15 cellular contexts compared by ENCODE assay signal in genomic region chr2:9702604-9703084, GRCh38.
DNase-seq lines count a peak whose midpoint lies in the region; ATAC-seq, FAIRE-seq and TF ChIP-seq lines count a peak whose summit lies in the region.
"Had no signal": no experiment of that assay in that cellular context is flagged by ENCODE, and none has a peak within 500 bp of the region (broad histone marks: within the 10 kb centered on the region; RNA-seq: fewer than 3 reads in every experiment).

No MANE protein-coding gene starts in this region.

- H2AFZ ChIP-seq in HepG2 (ENCODE audit: low read length) (no peak overlapping the region), PC-9 (no peak overlapping the region)

- H3K4me2 ChIP-seq in HepG2 (ENCODE audit: low read depth, low read length) (peak overlapping the region; percentile 54; the same call in 1 of the 2 replicates), PC-9 (peak overlapping the region; percentile 53)

- BruUV-seq in HepG2 (replicated peaks; lab: Mats Ljungman, UMichigan) (no TSS peak), PC-9 (replicated peaks; lab: Mats Ljungman, UMichigan) (no TSS peak)

- no peaks in the 10 kb centered on the region for H3K9me2 ChIP-seq in PC-9 (ENCODE audit: insufficient read depth)

- TF ChIP-seq POLR2A in HepG2 (IDR thresholded peaks at IDR 0.05; ENCODE audit: insufficient read depth in 1 of 2, low read depth in 2 of 2, low read length in 2 of 2) (no peak), right lobe of liver (IDR thresholded peaks at IDR 0.05) (no peak)

- H3K4me3 ChIP-seq in HepG2 (replicated peaks in 1 of 3; ENCODE audit: insufficient read depth in 1 of 3, low read depth in 2 of 3, low read length in 3 of 3): no peak overlapping the region
- H3K4me3 ChIP-seq in right lobe of liver: no peak overlapping the region
- no peak overlapping the region for H3K4me3 ChIP-seq in PC-9
- H3K4me3 ChIP-seq: dorsolateral prefrontal cortex, esophagus squamous epithelium, heart left ventricle, sigmoid colon, thyroid gland had no signal

- CTCF ChIA-PET in HepG2 (lab: Yijun Ruan, JAX; ENCODE audit: low intra/inter-chr PET ratio, low total read pairs) (no interaction called here), PC-9 (lab: Charles Lee) (interaction anchor here (0.6 to 1.0 kb wide), 3 partner anchors 37 to 85 kb away, joined by 3 to 8 read pairs (median 3); no protein-coding TSS in a partner anchor)

- TF ChIP-seq CTCF in HepG2 (CRISPR knock-in tag; IDR thresholded peaks at IDR 0.05) (no peak), right lobe of liver (IDR thresholded peaks at IDR 0.05) (no peak), PC-9 (conservative IDR thresholded peaks at IDR 0.05) (no peak)

- peaks cover 46 to 51% of the 10 kb centered on the region in 2 donors for H3K4me1 Mint-ChIP-seq in effector memory CD8-positive, alpha-beta T cell (ENCODE audit: low read depth in 2 of 2)

- no peaks in the 10 kb centered on the region for H3K79me2 ChIP-seq in HepG2 (ENCODE audit: insufficient read depth, low read length)
- no peaks in the 10 kb centered on the region for H3K79me2 ChIP-seq in PC-9 (ENCODE audit: low read depth)

- no peak overlapping the region for H3K9ac ChIP-seq in HepG2 (ENCODE audit: insufficient read depth, low read depth, low read length)

- no peaks in the 10 kb centered on the region for H3K27me3 ChIP-seq in HepG2 (ENCODE audit: control insufficient read depth in 1 of 2, insufficient read depth in 2 of 2, low read length in 2 of 2)
- H3K27me3 ChIP-seq in right lobe of liver: no peaks in the 10 kb centered on the region
- H3K27me3 ChIP-seq in PC-9 (ENCODE audit: insufficient read depth, low read depth): no peaks in the 10 kb centered on the region
- H3K27me3 ChIP-seq: dorsolateral prefrontal cortex, esophagus squamous epithelium, heart left ventricle, sigmoid colon, thyroid gland had no signal

- intact Hi-C loops in HepG2 (cut with micrococcal nuclease; ENCODE audit: unreplicated experiment): no loop called here
- intact Hi-C loops in right lobe of liver (cut with DNase I): no loop called here
- intact Hi-C loops in PC-9 (cut with micrococcal nuclease; ENCODE audit: unreplicated experiment): loop anchor here (1.0 to 2.0 kb wide), 5 partner anchors 27 to 143 kb away; partner anchors contain the start of gene YWHAQ

- ATAC-seq in HepG2 (no peak), right lobe of liver (no peak)
- no peak for ATAC-seq in effector memory CD8-positive, alpha-beta T cell (replicated peaks)

- no peaks in the 10 kb centered on the region for H3K36me3 ChIP-seq in HepG2 (replicated peaks in 1 of 2; ENCODE audit: control insufficient read depth in 1 of 2, insufficient read depth in 2 of 2, low read length in 2 of 2)
- no peaks in the 10 kb centered on the region for H3K36me3 ChIP-seq in right lobe of liver
- no peaks in the 10 kb centered on the region for H3K36me3 ChIP-seq in PC-9 (ENCODE audit: low read depth)
- H3K36me3 ChIP-seq: esophagus squamous epithelium, heart left ventricle, sigmoid colon, thyroid gland had no signal

- H3K9me3 ChIP-seq in HepG2 (ENCODE audit: low read length) (no peaks in the 10 kb centered on the region), right lobe of liver (no peaks in the 10 kb centered on the region), PC-9 (ENCODE audit: insufficient read depth, low read depth) (no peaks in the 10 kb centered on the region)
- H3K9me3 ChIP-seq: esophagus squamous epithelium, heart left ventricle, sigmoid colon, thyroid gland had no signal

- peak overlapping the region; percentile 97 to 98 for H3K27ac Mint-ChIP-seq in effector memory CD8-positive, alpha-beta T cell

- H3K9me3 Mint-ChIP-seq in effector memory CD8-positive, alpha-beta T cell: peaks cover 2 to 6% of the 10 kb centered on the region in 2 donors

- TF ChIP-seq EP300 in HepG2 (IDR thresholded peaks at IDR 0.05; ENCODE audit: low read depth in 2 of 2, low read length in 2 of 2) (no peak), HepG2 (CRISPR knock-in tag; IDR thresholded peaks at IDR 0.05; ENCODE audit: borderline replicate concordance) (no peak)

- no peak for FAIRE-seq in HepG2 (lab: Jason Lieb, UNC)
- FAIRE-seq: keratinocyte had no signal

- peak overlapping the region; percentile 41 to 65 for H3K4me3 Mint-ChIP-seq in effector memory CD8-positive, alpha-beta T cell

- no peaks in the 10 kb centered on the region for H3K27me3 Mint-ChIP-seq in effector memory CD8-positive, alpha-beta T cell

- no peak for TF ChIP-seq RAD21 in HepG2 (CRISPR knock-in tag; IDR thresholded peaks at IDR 0.05)

- H3K27ac ChIP-seq in HepG2 (ENCODE audit: extremely low read length, insufficient read depth, low read length): no peak overlapping the region
- no peak overlapping the region for H3K27ac ChIP-seq in right lobe of liver
- peak overlapping the region; percentile 87 for H3K27ac ChIP-seq in PC-9
- H3K27ac ChIP-seq: C4-2B, dorsolateral prefrontal cortex, sigmoid colon, thyroid gland had no signal

- 75% methylated on average over 3 of the region's 3 CpGs for WGBS in HepG2 (ENCODE audit: low lambda C conversion rate)
- 61% methylated on average over 3 of the region's 3 CpGs for WGBS in right lobe of liver (ENCODE audit: insufficient coverage, low coverage, low lambda C conversion rate, missing lambda C conversion rate)

- H3K4me1 ChIP-seq in HepG2 (ENCODE audit: insufficient read depth, low read length): peaks cover 45% of the 10 kb centered on the region
- peaks cover 0 to 2% (median 0%) of the 10 kb centered on the region in 4 donors for H3K4me1 ChIP-seq in right lobe of liver
- H3K4me1 ChIP-seq in PC-9 (replicated peaks; ENCODE audit: insufficient read depth): peaks cover 46% of the 10 kb centered on the region

- in situ Hi-C loops in HepG2 (cut with HindIII; ENCODE audit: extremely low pct_ligation_motif_present, low pct_unique_long_range_greater_than_20kb): no loop called here

- POLR2A ChIA-PET in HepG2 (lab: Yijun Ruan, JAX) (no interaction called here), PC-9 (lab: Charles Lee; ENCODE audit: unreplicated experiment) (interaction anchor here (0.6 to 1.3 kb wide), 4 partner anchors 72 to 201 kb away, joined by 3 to 9 read pairs (median 6); partner anchors contain the start of gene YWHAQ)

- H4K20me1 ChIP-seq in HepG2 (ENCODE audit: insufficient read depth, low read length) (no peaks in the 10 kb centered on the region), PC-9 (ENCODE audit: insufficient read depth) (no peaks in the 10 kb centered on the region)

- H3K36me3 Mint-ChIP-seq in effector memory CD8-positive, alpha-beta T cell (ENCODE audit: insufficient read depth): peaks cover 16% of the 10 kb centered on the region

- DNase-seq in HepG2 (ENCODE audit: low spot score): no peak
- DNase-seq in right lobe of liver: no peak
- DNase-seq in PC-9: no peak
- DNase-seq in effector memory CD8-positive, alpha-beta T cell: no peak
- no peak for DNase-seq in NCI-H1105 treated with DMSO at 0.1 percent for 48 hours (lab: John Stamatoyannopoulos, UW)
- DNase-seq in amniotic stem cell (lab: John Stamatoyannopoulos, UW): no peak
- DNase-seq in NCI-H1694 treated with DMSO at 0.1 percent for 48 hours (lab: John Stamatoyannopoulos, UW): no peak
- DNase-seq: esophagus squamous epithelium, NCI-H526 treated with DMSO at 0.1 percent for 48 hours, sigmoid colon, thyroid gland had no signal

- peaks cover 21% of the 10 kb centered on the region for H3F3A ChIP-seq in PC-9 (ENCODE audit: insufficient read depth, low read depth)

TF ChIP-seq in HepG2, 621 proteins besides CTCF, POLR2A, EP300 and RAD21 (continues in another document):
- peak; percentile 13; the same call in 1 of the 2 replicates for TF ChIP-seq KDM1A (CRISPR knock-in tag; IDR thresholded peaks at IDR 0.05)
- 0 out of 2 replicates have a peak, but pooled peaks have one; percentile 30 for TF ChIP-seq RCOR2 (CRISPR knock-in tag; IDR thresholded peaks at IDR 0.05)
- TF ChIP-seq ZNF629 (CRISPR knock-in tag; conservative IDR thresholded peaks at IDR 0.05): peak; percentile 94
- TF ChIP-seq LCORL (IDR thresholded peaks at IDR 0.05): 0 out of 2 replicates have a peak, but pooled peaks have one; percentile 61
- TF ChIP-seq LCORL (CRISPR knock-in tag; IDR thresholded peaks at IDR 0.05): no peak
- peak; percentile 71; the same call in 1 of the 2 replicates for TF ChIP-seq CHD4 (IDR thresholded peaks at IDR 0.05; ENCODE audit: borderline replicate concordance, low read length)
- TF ChIP-seq HDAC2 (CRISPR knock-in tag; IDR thresholded peaks at IDR 0.05): 0 out of 2 replicates have a peak, but pooled peaks have one; percentile 15
- TF ChIP-seq SALL1 (CRISPR knock-in tag; IDR thresholded peaks at IDR 0.05): 0 out of 2 replicates have a peak, but pooled peaks have one; percentile 10
- TF ChIP-seq, protein P1, sequence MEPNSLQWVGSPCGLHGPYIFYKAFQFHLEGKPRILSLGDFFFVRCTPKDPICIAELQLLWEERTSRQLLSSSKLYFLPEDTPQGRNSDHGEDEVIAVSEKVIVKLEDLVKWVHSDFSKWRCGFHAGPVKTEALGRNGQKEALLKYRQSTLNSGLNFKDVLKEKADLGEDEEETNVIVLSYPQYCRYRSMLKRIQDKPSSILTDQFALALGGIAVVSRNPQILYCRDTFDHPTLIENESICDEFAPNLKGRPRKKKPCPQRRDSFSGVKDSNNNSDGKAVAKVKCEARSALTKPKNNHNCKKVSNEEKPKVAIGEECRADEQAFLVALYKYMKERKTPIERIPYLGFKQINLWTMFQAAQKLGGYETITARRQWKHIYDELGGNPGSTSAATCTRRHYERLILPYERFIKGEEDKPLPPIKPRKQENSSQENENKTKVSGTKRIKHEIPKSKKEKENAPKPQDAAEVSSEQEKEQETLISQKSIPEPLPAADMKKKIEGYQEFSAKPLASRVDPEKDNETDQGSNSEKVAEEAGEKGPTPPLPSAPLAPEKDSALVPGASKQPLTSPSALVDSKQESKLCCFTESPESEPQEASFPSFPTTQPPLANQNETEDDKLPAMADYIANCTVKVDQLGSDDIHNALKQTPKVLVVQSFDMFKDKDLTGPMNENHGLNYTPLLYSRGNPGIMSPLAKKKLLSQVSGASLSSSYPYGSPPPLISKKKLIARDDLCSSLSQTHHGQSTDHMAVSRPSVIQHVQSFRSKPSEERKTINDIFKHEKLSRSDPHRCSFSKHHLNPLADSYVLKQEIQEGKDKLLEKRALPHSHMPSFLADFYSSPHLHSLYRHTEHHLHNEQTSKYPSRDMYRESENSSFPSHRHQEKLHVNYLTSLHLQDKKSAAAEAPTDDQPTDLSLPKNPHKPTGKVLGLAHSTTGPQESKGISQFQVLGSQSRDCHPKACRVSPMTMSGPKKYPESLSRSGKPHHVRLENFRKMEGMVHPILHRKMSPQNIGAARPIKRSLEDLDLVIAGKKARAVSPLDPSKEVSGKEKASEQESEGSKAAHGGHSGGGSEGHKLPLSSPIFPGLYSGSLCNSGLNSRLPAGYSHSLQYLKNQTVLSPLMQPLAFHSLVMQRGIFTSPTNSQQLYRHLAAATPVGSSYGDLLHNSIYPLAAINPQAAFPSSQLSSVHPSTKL (CRISPR knock-in tag; IDR thresholded peaks at IDR 0.05): peak; percentile 39; the same call in 1 of the 2 replicates
- no peak for TF ChIP-seq ZNF207 (IDR thresholded peaks at IDR 0.05; ENCODE audit: borderline replicate concordance)
